1 cellular context compared by ENCODE assay signal in genomic region chr17:80063815-80064585, GRCh38.
TF ChIP-seq lines count a peak whose summit lies in the region.

No MANE protein-coding gene starts in this region.

TF ChIP-seq in K562, 482 proteins besides CTCF, POLR2A, EP300 and RAD21 (continued from another document):
- TF ChIP-seq MBD1 (CRISPR knock-in tag; IDR thresholded peaks at IDR 0.05) (peak; percentile 93), MIER1 (IDR thresholded peaks at IDR 0.05; ENCODE audit: low read depth) (no peak), DPF2 (IDR thresholded peaks at IDR 0.05) (peak; percentile 37; the same call in 1 of the 2 replicates), CHD2 (IDR thresholded peaks at IDR 0.05; ENCODE audit: low read depth, low read length) (no peak), RFX1 (IDR thresholded peaks at IDR 0.05) (no peak), ADNP (tag; IDR thresholded peaks at IDR 0.05) (no peak), EHMT2 (IDR thresholded peaks at IDR 0.05) (peak; percentile 58; the same call in 1 of the 2 replicates), JUND (IDR thresholded peaks at IDR 0.05; ENCODE audit: borderline replicate concordance, low read depth, low read length) (peak; percentile 93), JUND (tag; IDR thresholded peaks at IDR 0.05; ENCODE audit: borderline replicate concordance, low read depth, low read length) (peak; percentile 80; the same call in 1 of the 3 replicates), HNRNPUL1 (IDR thresholded peaks at IDR 0.05; ENCODE audit: low read length) (no peak), JUN (IDR thresholded peaks at IDR 0.05; ENCODE audit: borderline replicate concordance, low read depth, low read length) (peak; percentile 67; the same call in 1 of the 2 replicates), JUN (CRISPR knock-in tag; IDR thresholded peaks at IDR 0.05; ENCODE audit: borderline replicate concordance) (no peak), NR4A1 (CRISPR knock-in tag; IDR thresholded peaks at IDR 0.05) (no peak), NR4A1 (tag; IDR thresholded peaks at IDR 0.05) (peak; percentile 21; the same call in 1 of the 2 replicates), ZNF507 (tag; conservative IDR thresholded peaks at IDR 0.05) (no peak), SMARCA4 (IDR thresholded peaks at IDR 0.05) (0 out of 2 replicates have a peak, but pooled peaks have one; percentile 28), HOMEZ (CRISPR knock-in tag; IDR thresholded peaks at IDR 0.05) (no peak), MNT (conservative IDR thresholded peaks at IDR 0.05) (no peak), ZNF717 (CRISPR knock-in tag; IDR thresholded peaks at IDR 0.05) (no peak), NFE2L1 (tag; IDR thresholded peaks at IDR 0.05; ENCODE audit: borderline replicate concordance, low read depth) (peak; percentile 84), ZBTB33 (CRISPR knock-in tag; IDR thresholded peaks at IDR 0.05) (no peak), ETS2 (tag; IDR thresholded peaks at IDR 0.05; ENCODE audit: borderline replicate concordance, poor library complexity, severe bottlenecking) (no peak), NR3C1 (CRISPR knock-in tag; IDR thresholded peaks at IDR 0.05) (no peak), CCNT2 (IDR thresholded peaks at IDR 0.05; ENCODE audit: borderline replicate concordance, extremely low read depth, insufficient read length, low read depth, low read length) (no peak), HMGN3 (IDR thresholded peaks at IDR 0.05; ENCODE audit: borderline replicate concordance, extremely low read depth, insufficient read length, low read depth, low read length) (peak; percentile 39), JUNB (CRISPR knock-in tag; conservative IDR thresholded peaks at IDR 0.05) (peak; percentile 65), ARID1B (IDR thresholded peaks at IDR 0.05) (peak; percentile 50; the same call in 1 of the 2 replicates), ZNF316 (IDR thresholded peaks at IDR 0.05) (peak; percentile 92), SMARCE1 (IDR thresholded peaks at IDR 0.05) (peak; percentile 42; the same call in 1 of the 2 replicates), ZNF280B (CRISPR knock-in tag; IDR thresholded peaks at IDR 0.05) (no peak), ATF3 (IDR thresholded peaks at IDR 0.05) (peak; percentile 94), ATF3 (CRISPR knock-in tag; conservative IDR thresholded peaks at IDR 0.05) (0 out of 2 replicates have a peak, but pooled peaks have one; percentile 29), SP2 (IDR thresholded peaks at IDR 0.05; ENCODE audit: extremely low read depth, low read depth, low read length, poor library complexity, severe bottlenecking) (no peak), HNRNPH1 (optimal IDR thresholded peaks at IDR 0.05; ENCODE audit: low read depth, low read length) (no peak), LARP7 (IDR thresholded peaks at IDR 0.05) (no peak), CHD1 (IDR thresholded peaks at IDR 0.05; ENCODE audit: low read length) (no peak), TAF9B (IDR thresholded peaks at IDR 0.05; ENCODE audit: partially characterized antibody) (no peak), NFE2 (IDR thresholded peaks at IDR 0.05; ENCODE audit: low read depth) (peak; percentile 90), CTBP1 (IDR thresholded peaks at IDR 0.05; ENCODE audit: borderline replicate concordance) (peak; percentile 15; the same call in 1 of the 2 replicates), MECOM (CRISPR knock-in tag; IDR thresholded peaks at IDR 0.05) (peak; percentile 20; the same call in 1 of the 2 replicates), DEAF1 (CRISPR knock-in tag; IDR thresholded peaks at IDR 0.05) (no peak), ZNF79 (CRISPR knock-in tag; IDR thresholded peaks at IDR 0.05; ENCODE audit: low read depth) (no peak), FOS (IDR thresholded peaks at IDR 0.05; ENCODE audit: extremely low read depth, insufficient read length) (no peak), C11orf30 (IDR thresholded peaks at IDR 0.05; ENCODE audit: low read depth) (peak; percentile 93), MAFF (IDR thresholded peaks at IDR 0.05; ENCODE audit: low read length) (peak; percentile 68), MAFG (tag; conservative IDR thresholded peaks at IDR 0.05) (peak; percentile 96), ZNF778 (CRISPR knock-in tag; IDR thresholded peaks at IDR 0.05) (no peak), KHSRP (IDR thresholded peaks at IDR 0.05) (no peak), ZNF668 (CRISPR knock-in tag; IDR thresholded peaks at IDR 0.05) (no peak), MAFK (IDR thresholded peaks at IDR 0.05; ENCODE audit: low read length) (peak; percentile 73), NRF1 (conservative IDR thresholded peaks at IDR 0.05 in 1 of 2, IDR thresholded peaks at IDR 0.05 in 1 of 2) (peak; percentile 28 to 37; a peak in 1 of 4 replicates)
